In genomic region chr2:238107525-238108422, GRCh38 we compare ENCODE assay signal across 8 cellular contexts. TPM values are rescaled to one million over a fixed set of nuclear protein-coding genes. Genes with fewer than 3 reads are reported as not detected.
DNase-seq lines count a peak whose midpoint lies in the region; ATAC-seq and TF ChIP-seq lines count a peak whose summit lies in the region.

No MANE protein-coding gene starts in this region.

- no peak overlapping the region for H3K4me3 Mint-ChIP-seq in activated naive CD4-positive, alpha-beta T cell treated with anti-CD3 and anti-CD28 coated beads, Interleukin-2, amount 10 ng/mL, durations not matched to agents 7 days and 5 days
- no peak overlapping the region for H3K4me3 Mint-ChIP-seq in activated CD8-positive, alpha-beta T cell treated with anti-CD3 and anti-CD28 coated beads for 36 hours
- H3K4me3 Mint-ChIP-seq in immature natural killer cell = no peak overlapping the region

- ATAC-seq in HG03064 (IDR thresholded peaks at IDR 0.05; ENCODE audit: low read depth, unreplicated experiment) = peak; percentile 52
- no peak for ATAC-seq in activated CD8-positive, alpha-beta T cell treated with anti-CD3 and anti-CD28 coated beads for 36 hours

- no peaks in the 10 kb centered on the region for H3K36me3 ChIP-seq in tibial artery

- no peaks in the 10 kb centered on the region for H3K36me3 Mint-ChIP-seq in activated naive CD4-positive, alpha-beta T cell treated with anti-CD3 and anti-CD28 coated beads, Interleukin-2, amount 10 ng/mL, durations not matched to agents 7 days and 5 days
- no peaks in the 10 kb centered on the region for H3K36me3 Mint-ChIP-seq in activated CD8-positive, alpha-beta T cell treated with anti-CD3 and anti-CD28 coated beads for 36 hours (ENCODE audit: low read depth)
- H3K36me3 Mint-ChIP-seq in immature natural killer cell = peaks cover 0 to under 1% (median 0%) of the 10 kb centered on the region in 3 donors

- peaks cover 4% of the 10 kb centered on the region for H3K27me3 Mint-ChIP-seq in activated naive CD4-positive, alpha-beta T cell treated with anti-CD3 and anti-CD28 coated beads, Interleukin-2, amount 10 ng/mL, durations not matched to agents 7 days and 5 days
- no peaks in the 10 kb centered on the region for H3K27me3 Mint-ChIP-seq in activated CD8-positive, alpha-beta T cell treated with anti-CD3 and anti-CD28 coated beads for 36 hours
- peaks cover 2 to 5% (median 2%) of the 10 kb centered on the region in 3 donors for H3K27me3 Mint-ChIP-seq in immature natural killer cell (ENCODE audit: low read depth in 3 of 3)

- H3K4me1 Mint-ChIP-seq in activated naive CD4-positive, alpha-beta T cell treated with anti-CD3 and anti-CD28 coated beads, Interleukin-2, amount 10 ng/mL, durations not matched to agents 7 days and 5 days = peaks cover 22% of the 10 kb centered on the region
- H3K4me1 Mint-ChIP-seq in activated CD8-positive, alpha-beta T cell treated with anti-CD3 and anti-CD28 coated beads for 36 hours (ENCODE audit: low read depth) = peaks cover 2% of the 10 kb centered on the region
- peaks cover 0 to 2% of the 10 kb centered on the region in 2 donors for H3K4me1 Mint-ChIP-seq in immature natural killer cell

- CTCF ChIA-PET in activated naive CD4-positive, alpha-beta T cell treated with anti-CD3 and anti-CD28 coated beads, Interleukin-2, amount 10 ng/mL, durations not matched to agents 7 days and 5 days (lab: Charles Lee) = interaction anchor here (0.8 to 1.4 kb wide), 2 partner anchors 139 to 250 kb away, joined by 3 to 5 read pairs; no protein-coding TSS in a partner anchor
- CTCF ChIA-PET in activated CD8-positive, alpha-beta T cell treated with anti-CD3 and anti-CD28 coated beads for 36 hours (lab: Charles Lee) = interaction anchor here (2.0 kb wide), 1 partner anchor 31 kb away, joined by 11 read pairs; no protein-coding TSS in a partner anchor

- intact Hi-C loops in activated CD8-positive, alpha-beta T cell treated with anti-CD3 and anti-CD28 coated beads for 36 hours (cut with micrococcal nuclease) = no loop called here
- intact Hi-C loops in tibial artery (cut with DNase I; ENCODE audit: low total_unique reads) = no loop called here

- peaks cover 0 to 4% (median 0%) of the 10 kb centered on the region in 4 donors for H3K4me1 ChIP-seq in tibial artery

- no peaks in the 10 kb centered on the region for H3K27me3 ChIP-seq in tibial artery

- H3K9me3 Mint-ChIP-seq in activated naive CD4-positive, alpha-beta T cell treated with anti-CD3 and anti-CD28 coated beads, Interleukin-2, amount 10 ng/mL, durations not matched to agents 7 days and 5 days = peaks cover 3% of the 10 kb centered on the region
- H3K9me3 Mint-ChIP-seq in activated CD8-positive, alpha-beta T cell treated with anti-CD3 and anti-CD28 coated beads for 36 hours = peaks cover 3% of the 10 kb centered on the region
- H3K9me3 Mint-ChIP-seq in immature natural killer cell = peaks cover 0 to 3% (median 1%) of the 10 kb centered on the region in 6 donors

- peak overlapping the region; percentile 7 for H3K27ac Mint-ChIP-seq in activated naive CD4-positive, alpha-beta T cell treated with anti-CD3 and anti-CD28 coated beads, Interleukin-2, amount 10 ng/mL, durations not matched to agents 7 days and 5 days
- H3K27ac Mint-ChIP-seq in activated CD8-positive, alpha-beta T cell treated with anti-CD3 and anti-CD28 coated beads for 36 hours = no peak overlapping the region
- H3K27ac Mint-ChIP-seq in immature natural killer cell = no peak overlapping the region

- H3K9me3 ChIP-seq in tibial artery = peaks cover 0 to 5% (median 0%) of the 10 kb centered on the region in 3 donors

- TF ChIP-seq CTCF in activated CD8-positive, alpha-beta T cell treated with anti-CD3 and anti-CD28 coated beads for 36 hours (IDR thresholded peaks at IDR 0.05) = no peak
- no peak for TF ChIP-seq CTCF in tibial artery (IDR thresholded peaks at IDR 0.05)

- no peak overlapping the region for H3K4me3 ChIP-seq in tibial artery

- peak; percentile 23 for DNase-seq in activated naive CD4-positive, alpha-beta T cell treated with anti-CD3 and anti-CD28 coated beads, Interleukin-2, amount 10 ng/mL, durations not matched to agents 7 days and 5 days
- no peak for DNase-seq in activated naive CD4-positive, alpha-beta T cell treated with Interleukin-2 at 50 U/mL for 16 hours
- peak; percentile 2 for DNase-seq in activated CD8-positive, alpha-beta T cell treated with anti-CD3 and anti-CD28 coated beads for 36 hours
- DNase-seq in tibial artery = peak; percentile 18 to 63
- no peak for DNase-seq in NCI-H187 treated with DMSO at 0.1 percent for 48 hours (lab: John Stamatoyannopoulos, UW)
- no peak for DNase-seq in immature natural killer cell
- DNase-seq in DMS153 (lab: John Stamatoyannopoulos, UW) = no peak

- POLR2A ChIA-PET in activated CD8-positive, alpha-beta T cell treated with anti-CD3 and anti-CD28 coated beads for 36 hours (lab: Charles Lee) = no interaction called here

- no peak overlapping the region for H3K27ac ChIP-seq in tibial artery

RNA-seq across cellular contexts. Expression of gene ESPNL, which starts 7.6 kb away (rescaled TPM):
- under 1 TPM; 0.11 to 0.27 TPM for total RNA-seq in activated CD8-positive, alpha-beta T cell treated with anti-CD3 and anti-CD28 coated beads for 36 hours
- not detected for polyA plus RNA-seq in immature natural killer cell

RNA-seq across cellular contexts. Expression of gene KLHL30, which starts 30.7 kb away (rescaled TPM):
- not detected for total RNA-seq in activated CD8-positive, alpha-beta T cell treated with anti-CD3 and anti-CD28 coated beads for 36 hours
- not detected for polyA plus RNA-seq in immature natural killer cell

RNA-seq across cellular contexts. Expression of gene SCLY, which starts 47.0 kb away (rescaled TPM):
- 10 to 100 TPM; 77.9 to 93.2 TPM for total RNA-seq in activated CD8-positive, alpha-beta T cell treated with anti-CD3 and anti-CD28 coated beads for 36 hours
- polyA plus RNA-seq in immature natural killer cell = 10 to 100 TPM; 12.1 to 15.8 (median 12.8) TPM

RNA-seq across cellular contexts. Expression of gene ERFE, which starts 51.0 kb away (rescaled TPM):
- total RNA-seq in activated CD8-positive, alpha-beta T cell treated with anti-CD3 and anti-CD28 coated beads for 36 hours = 1 to 10 TPM in 1 of 2 experiments, under 1 TPM in 1; 0.99 to 1.0 TPM
- polyA plus RNA-seq in immature natural killer cell = 1 to 10 TPM; 4.6 to 6.2 (median 5.7) TPM

Comparison
In these comparisons a context has a peak if more than half of its experiments do, and no peak if none do; other contexts are left out.
1. DNase-seq: peak in activated naive CD4-positive, alpha-beta T cell treated with anti-CD3 and anti-CD28 coated beads, Interleukin-2, amount 10 ng/mL, durations not matched to agents 7 days and 5 days (single experiment), activated CD8-positive, alpha-beta T cell treated with anti-CD3 and anti-CD28 coated beads for 36 hours (single experiment) and tibial artery (2 of 2); none in activated naive CD4-positive, alpha-beta T cell treated with Interleukin-2 at 50 U/mL for 16 hours (single experiment), NCI-H187 treated with DMSO at 0.1 percent for 48 hours (single experiment), immature natural killer cell (0 of 3) and DMS153 (single experiment).